In the genomic region with DNA sequence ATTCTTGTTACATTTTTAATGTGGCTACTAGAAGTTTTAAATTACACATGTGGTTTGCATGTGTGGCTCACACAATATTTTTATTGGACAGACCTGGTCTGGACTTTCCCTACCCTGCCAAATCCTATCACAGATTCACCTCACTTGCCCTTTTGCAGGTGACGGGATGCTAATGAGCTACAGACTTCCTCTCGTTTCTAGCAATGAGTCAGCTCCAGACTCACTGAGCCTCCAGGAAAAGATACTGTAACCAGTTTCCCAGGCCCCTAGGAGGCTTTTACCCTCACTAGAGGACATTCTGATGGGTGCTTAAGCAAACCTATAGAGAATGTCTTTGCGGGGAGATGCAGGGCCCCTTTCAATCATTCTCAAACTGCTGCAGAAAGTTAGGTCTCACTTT, we compare ENCODE assay signal across 8 cellular contexts.
A peak's percentile ranks its signal among the peaks of the same experiment; 100 is the strongest.
DNase-seq lines count a peak whose midpoint lies in the region; ATAC-seq and TF ChIP-seq lines count a peak whose summit lies in the region.

No MANE protein-coding gene starts in this region.

- peaks cover 3% of the 10 kb centered on the region for H3K27me3 ChIP-seq in osteoblast (ENCODE audit: insufficient read depth, low read length)

- no peak overlapping the region for H3K4me3 ChIP-seq in epithelial cell of esophagus (ENCODE audit: low read length)
- no peak overlapping the region for H3K4me3 ChIP-seq in osteoblast (ENCODE audit: insufficient read depth, low read length)

- H3K4me1 ChIP-seq in osteoblast (ENCODE audit: insufficient read depth, low read length): no peaks in the 10 kb centered on the region

- ATAC-seq in GM19468 (IDR thresholded peaks at IDR 0.05; ENCODE audit: extremely low read depth, unreplicated experiment) (peak; percentile 55), HG03460 (IDR thresholded peaks at IDR 0.05; ENCODE audit: unreplicated experiment) (peak; percentile 91)

- H3K36me3 ChIP-seq in osteoblast (ENCODE audit: insufficient read depth, low read length): no peaks in the 10 kb centered on the region

- H2AFZ ChIP-seq in osteoblast (ENCODE audit: low read length): no peak overlapping the region

- DNase-seq in GM04503 (ENCODE audit: low read depth): peak; percentile 14
- DNase-seq in epithelial cell of esophagus (ENCODE audit: low read depth): peak; percentile 77
- no peak for DNase-seq in substantia nigra (lab: John Stamatoyannopoulos, UW)
- no peak for DNase-seq in AG08396 (ENCODE audit: low spot score)
- DNase-seq in osteoblast (ENCODE audit: insufficient read length, low spot score, missing footprints): no peak
- DNase-seq in NAMALWA (ENCODE audit: low spot score): no peak

- no peak overlapping the region for H3K4me2 ChIP-seq in osteoblast (ENCODE audit: insufficient read depth, low read length)

- no peak for TF ChIP-seq CTCF in epithelial cell of esophagus (IDR thresholded peaks at IDR 0.05; ENCODE audit: insufficient read depth, low read depth, low read length, missing control alignments)
- TF ChIP-seq CTCF in osteoblast (IDR thresholded peaks at IDR 0.05; ENCODE audit: extremely low read depth, low read depth, low read length): no peak

- H3K27ac ChIP-seq in substantia nigra (ENCODE audit: low read depth, low read length, poor library complexity, severe bottlenecking): no peak overlapping the region
- no peak overlapping the region for H3K27ac ChIP-seq in osteoblast (ENCODE audit: low read depth, low read length)

- no peaks in the 10 kb centered on the region for H4K20me1 ChIP-seq in osteoblast (ENCODE audit: insufficient read depth, low read length)

- no peaks in the 10 kb centered on the region for H3K79me2 ChIP-seq in osteoblast (ENCODE audit: insufficient read depth, low read length)

- no peaks in the 10 kb centered on the region for H3K9me3 ChIP-seq in osteoblast (ENCODE audit: low read depth, low read length)

Comparison
In these comparisons a context has a peak if more than half of its experiments do, and no peak if none do; other contexts are left out.
1. DNase-seq: peak in GM04503 (single experiment) and epithelial cell of esophagus (single experiment); none in substantia nigra (0 of 49), AG08396 (single experiment), osteoblast (single experiment) and NAMALWA (single experiment).